Comparison of ENCODE assay signal across 8 cellular contexts in genomic region chr10:48981310-48981907, GRCh38. TPM values are rescaled to one million over a fixed set of nuclear protein-coding genes. Genes with fewer than 3 reads are reported as not detected.
DNase-seq lines count a peak whose midpoint lies in the region; ATAC-seq and TF ChIP-seq lines count a peak whose summit lies in the region.

No MANE protein-coding gene starts in this region.

- H3K9me3 Mint-ChIP-seq in CD4-positive, alpha-beta T cell = no peaks in the 10 kb centered on the region

- no peak overlapping the region for H3K9ac ChIP-seq in PC-3 (ENCODE audit: low read length)

- H3K9me2 ChIP-seq in PC-3 (replicated peaks; ENCODE audit: low read length) = no peaks in the 10 kb centered on the region

- POLR2A ChIA-PET in CD4-positive, alpha-beta T cell (lab: Charles Lee) = no interaction called here
- POLR2A ChIA-PET in PC-3 (lab: Charles Lee; ENCODE audit: unreplicated experiment) = no interaction called here

- 25 to 34% (median 31%) methylated on average over 11 to 12 of the region's 12 CpGs for WGBS in adrenal gland, 4 donors
- 27 to 52% methylated on average over 12 of the region's 12 CpGs for WGBS in sigmoid colon, 2 donors

- intact Hi-C loops in CD4-positive, alpha-beta T cell (cut with DNase I, micrococcal nuclease) = loop anchor here (1.0 to 10.0 kb wide), 3 partner anchors 183 to 531 kb away; no protein-coding TSS in a partner anchor
- intact Hi-C loops in PC-3 (cut with micrococcal nuclease) (loop anchor here (10.0 kb wide), 1 partner anchor 183 kb away; no protein-coding TSS in a partner anchor), adrenal gland (cut with DNase I) (loop anchor here in 1 of 2 donors (5.0 kb wide), 1 partner anchor 181 kb away; no protein-coding TSS in a partner anchor), left ventricle myocardium inferior (cut with micrococcal nuclease) (loop anchor here (10.0 kb wide), 1 partner anchor 183 kb away; no protein-coding TSS in a partner anchor), sigmoid colon (cut with DNase I) (loop anchor here (5.0 to 10.0 kb wide), 2 partner anchors 181 to 533 kb away; no protein-coding TSS in a partner anchor)

- H3K4me3 ChIP-seq in PC-3 (ENCODE audit: low read length) (no peak overlapping the region), adrenal gland (no peak overlapping the region), left ventricle myocardium inferior (no peak overlapping the region), sigmoid colon (no peak overlapping the region)

- H3K4me1 ChIP-seq in PC-3 (ENCODE audit: insufficient read depth, low read length) (no peaks in the 10 kb centered on the region), adrenal gland (replicated peaks in 1 of 2) (peaks cover 0 to 9% of the 10 kb centered on the region in 2 donors), left ventricle myocardium inferior (peaks cover 6% of the 10 kb centered on the region), sigmoid colon (peaks cover 0 to 5% (median 2%) of the 10 kb centered on the region in 4 donors)

- H4K20me1 ChIP-seq in PC-3 (ENCODE audit: low read length) = no peaks in the 10 kb centered on the region

- CTCF ChIA-PET in CD4-positive, alpha-beta T cell (lab: Charles Lee) = no interaction called here
- CTCF ChIA-PET in PC-3 (lab: Charles Lee) = interaction anchor here (0.6 kb wide), 1 partner anchor 426 kb away, joined by 3 read pairs; no protein-coding TSS in a partner anchor

- H3K27ac ChIP-seq in CD4-positive, alpha-beta T cell (ENCODE audit: low read depth, low read length) = no peak overlapping the region
- H3K27ac ChIP-seq in PC-3 (ENCODE audit: low read length) (no peak overlapping the region), adrenal gland (no peak overlapping the region), left ventricle myocardium inferior (replicated peaks) (no peak overlapping the region), sigmoid colon (no peak overlapping the region)

- H3K27me3 Mint-ChIP-seq in CD4-positive, alpha-beta T cell = no peaks in the 10 kb centered on the region

- peak in 1 of 10 experiments; percentile 10 for DNase-seq in CD4-positive, alpha-beta T cell
- DNase-seq in PC-3 (peak; percentile 76), adrenal gland (peak; percentile 59 to 85 (median 72)), left ventricle myocardium inferior (peak; percentile 57), sigmoid colon (no peak), NOMO-1 treated with DMSO at 0.1 percent for 48 hours (lab: John Stamatoyannopoulos, UW; ENCODE audit: unreplicated experiment) (no peak)

- H3K4me2 ChIP-seq in PC-3 (ENCODE audit: low read length) = no peak overlapping the region

- H3K36me3 ChIP-seq in PC-3 (ENCODE audit: low read depth, low read length) (no peaks in the 10 kb centered on the region), adrenal gland (replicated peaks in 1 of 2) (no peaks in the 10 kb centered on the region), left ventricle myocardium inferior (no peaks in the 10 kb centered on the region), sigmoid colon (no peaks in the 10 kb centered on the region)

- no peaks in the 10 kb centered on the region for H3K79me2 ChIP-seq in PC-3 (ENCODE audit: low read length)

- no peaks in the 10 kb centered on the region for H3F3A ChIP-seq in PC-3 (ENCODE audit: low read length, unreplicated experiment)

- no peak overlapping the region for H3K27ac Mint-ChIP-seq in CD4-positive, alpha-beta T cell

- TF ChIP-seq CTCF in CD4-positive, alpha-beta T cell (IDR thresholded peaks at IDR 0.05) = peak; percentile 70
- TF ChIP-seq CTCF in PC-3 (conservative IDR thresholded peaks at IDR 0.05; ENCODE audit: low read depth, low read length) (peak; percentile 98), adrenal gland (IDR thresholded peaks at IDR 0.05) (peak; percentile 73 to 91 (median 86)), left ventricle myocardium inferior (IDR thresholded peaks at IDR 0.05; ENCODE audit: borderline replicate concordance) (peak; percentile 92), sigmoid colon (IDR thresholded peaks at IDR 0.05) (peak; percentile 22 to 85 (median 65))

- TF ChIP-seq EP300 in sigmoid colon (IDR thresholded peaks at IDR 0.05) = no peak

- no peaks in the 10 kb centered on the region for H3K9me3 ChIP-seq in CD4-positive, alpha-beta T cell (ENCODE audit: control insufficient read depth, low read length)
- H3K9me3 ChIP-seq in PC-3 (ENCODE audit: low read length) (no peaks in the 10 kb centered on the region), adrenal gland (replicated peaks in 1 of 3) (no peaks in the 10 kb centered on the region), left ventricle myocardium inferior (replicated peaks) (no peaks in the 10 kb centered on the region), sigmoid colon (no peaks in the 10 kb centered on the region)

- H3K4me3 Mint-ChIP-seq in CD4-positive, alpha-beta T cell = no peak overlapping the region

- H3K4me1 Mint-ChIP-seq in CD4-positive, alpha-beta T cell (ENCODE audit: low read depth) = no peaks in the 10 kb centered on the region

- no peaks in the 10 kb centered on the region for H3K27me3 ChIP-seq in CD4-positive, alpha-beta T cell (ENCODE audit: control insufficient read depth, insufficient read depth, low read length)
- H3K27me3 ChIP-seq in PC-3 (ENCODE audit: low read length) (peaks cover 42% of the 10 kb centered on the region), adrenal gland (no peaks in the 10 kb centered on the region), left ventricle myocardium inferior (ENCODE audit: low read depth) (no peaks in the 10 kb centered on the region), sigmoid colon (no peaks in the 10 kb centered on the region)

- no TSS peak for BruUV-seq in PC-3 (replicated peaks; lab: Mats Ljungman, UMichigan)

- ATAC-seq in CD4-positive, alpha-beta T cell (ENCODE audit: poor library complexity) = no peak
- ATAC-seq in GM21423 (IDR thresholded peaks at IDR 0.05; ENCODE audit: unreplicated experiment) (peak; percentile 51), PC-3 (peak; percentile 94), GM19397 (IDR thresholded peaks at IDR 0.05; ENCODE audit: unreplicated experiment) (no peak)

- TF ChIP-seq POLR2A in adrenal gland (IDR thresholded peaks at IDR 0.05) = no peak
- TF ChIP-seq POLR2A in sigmoid colon (IDR thresholded peaks at IDR 0.05) = no peak

- no peak overlapping the region for H2AFZ ChIP-seq in PC-3 (ENCODE audit: low read length)

- H3K36me3 Mint-ChIP-seq in CD4-positive, alpha-beta T cell (ENCODE audit: low read depth) = no peaks in the 10 kb centered on the region

RNA-seq across cellular contexts. Expression of gene LRRC18, which starts 41.8 kb away (rescaled TPM):
- total RNA-seq in CD4-positive, alpha-beta T cell = not detected
- total RNA-seq in PC-3 (2014; rRNA removed) = not detected in 2 replicates
- not detected for total RNA-seq in adrenal gland
- not detected for polyA plus RNA-seq in adrenal gland
- not detected for total RNA-seq in left ventricle myocardium inferior
- total RNA-seq in sigmoid colon = not detected
- under 1 TPM in 1 of 3 donors, not detected in 2; 0.15 TPM for polyA plus RNA-seq in sigmoid colon

Comparison
In these comparisons a context has a peak if more than half of its experiments do, and no peak if none do; other contexts are left out.
1. ATAC-seq: peak in GM21423 (single experiment) and PC-3 (single experiment); none in CD4-positive, alpha-beta T cell (single experiment) and GM19397 (single experiment).
2. DNase-seq: peak in PC-3 (single experiment), adrenal gland (7 of 7) and left ventricle myocardium inferior (single experiment); none in sigmoid colon (single experiment) and NOMO-1 treated with DMSO at 0.1 percent for 48 hours (single experiment).
3. Peak in every context shown above with its lines, with median percentiles within 50 percentile points of each other: CTCF ChIP-seq.